ENCODE assay signal across 20 cellular contexts in genomic region chr1:197994907-197995407, GRCh38.
DNase-seq lines count a peak whose midpoint lies in the region; ATAC-seq, FAIRE-seq and TF ChIP-seq lines count a peak whose summit lies in the region.
"Had no signal": no experiment of that assay in that cellular context is flagged by ENCODE, and none has a peak within 500 bp of the region (broad histone marks: within the 10 kb centered on the region; RNA-seq: fewer than 3 reads in every experiment).

No MANE protein-coding gene starts in this region.

- TF ChIP-seq CTCF in choroid plexus epithelial cell (conservative IDR thresholded peaks at IDR 0.05; ENCODE audit: low read depth, low read length) (no peak), HepG2 (CRISPR knock-in tag; IDR thresholded peaks at IDR 0.05) (no peak), type B pancreatic cell (conservative IDR thresholded peaks at IDR 0.05) (no peak), esophagus muscularis mucosa (IDR thresholded peaks at IDR 0.05) (no peak)

- TF ChIP-seq EP300 in HepG2 (IDR thresholded peaks at IDR 0.05; ENCODE audit: low read depth in 2 of 2, low read length in 2 of 2) (peak in 1 of 2 experiments; percentile 78; a peak in 1 of 4 replicates), HepG2 (CRISPR knock-in tag; IDR thresholded peaks at IDR 0.05; ENCODE audit: borderline replicate concordance) (0 out of 2 replicates have a peak, but pooled peaks have one; percentile 24), esophagus muscularis mucosa (IDR thresholded peaks at IDR 0.05) (no peak)

- no peaks in the 10 kb centered on the region for H3K4me1 Mint-ChIP-seq in type B pancreatic cell (ENCODE audit: unreplicated experiment)
- H3K4me1 Mint-ChIP-seq: activated T-helper 17 cell treated with anti-CD3 and anti-CD28 coated beads, Interleukin-2, amount 50 U/mL, for 72 hours had no signal

- no peaks in the 10 kb centered on the region for H3K36me3 Mint-ChIP-seq in type B pancreatic cell
- H3K36me3 Mint-ChIP-seq: activated naive CD8-positive, alpha-beta T cell treated with anti-CD3 and anti-CD28 coated beads, Interleukin-2, amount 10 ng/mL, durations not matched to agents 7 days and 5 days had no signal

- no peak for TF ChIP-seq POLR2A in HepG2 (IDR thresholded peaks at IDR 0.05; ENCODE audit: insufficient read depth in 1 of 2, low read depth in 2 of 2, low read length in 2 of 2)
- no peak for TF ChIP-seq POLR2A in esophagus muscularis mucosa (IDR thresholded peaks at IDR 0.05; ENCODE audit: low read depth)

- in situ Hi-C loops in HepG2 (cut with HindIII; ENCODE audit: extremely low pct_ligation_motif_present, low pct_unique_long_range_greater_than_20kb): no loop called here

- POLR2A ChIA-PET in HepG2 (lab: Yijun Ruan, JAX): no interaction called here

- DNase-seq in NCI-H2171 treated with DMSO at 0.1 percent for 48 hours (lab: John Stamatoyannopoulos, UW) (peak; percentile 11), NCI-H2171 (lab: John Stamatoyannopoulos, UW) (no peak), choroid plexus epithelial cell (ENCODE audit: low read depth) (peak; percentile 1), HepG2 (ENCODE audit: low spot score) (peak; percentile 76), type B pancreatic cell (ENCODE audit: extremely low spot score, unreplicated experiment) (no peak), NCI-H2227 (lab: John Stamatoyannopoulos, UW; ENCODE audit: unreplicated experiment) (no peak), esophagus muscularis mucosa (ENCODE audit: extremely low spot score) (no peak), SKM-1 treated with dmso at 0.1 percent for 144 hours (lab: John Stamatoyannopoulos, UW; ENCODE audit: unreplicated experiment) (no peak)
- DNase-seq: 8988T; activated CD4-positive, CD25-positive, alpha-beta regulatory T cell; activated naive CD8-positive, alpha-beta T cell treated with anti-CD3 and anti-CD28 coated beads, Interleukin-2, amount 10 ng/mL, durations not matched to agents 7 days and 5 days; BE2C; cortex of kidney; Peyer's patch; stimulated activated CD4-positive, alpha-beta T cell treated with anti-CD3 and anti-CD28 coated beads, Interleukin-4, amount 100 ng/mL, for 1 hour; uterus had no signal

- no peaks in the 10 kb centered on the region for H3K79me2 ChIP-seq in HepG2 (ENCODE audit: insufficient read depth, low read length)

- peak overlapping the region; percentile 5 for H3K4me3 Mint-ChIP-seq in type B pancreatic cell
- H3K4me3 Mint-ChIP-seq: activated naive CD8-positive, alpha-beta T cell treated with anti-CD3 and anti-CD28 coated beads, Interleukin-2, amount 10 ng/mL, durations not matched to agents 7 days and 5 days; activated T-helper 17 cell treated with anti-CD3 and anti-CD28 coated beads, Interleukin-2, amount 50 U/mL, for 72 hours had no signal

- no TSS peak for BruUV-seq in HepG2 (replicated peaks; lab: Mats Ljungman, UMichigan)

- intact Hi-C loops in HepG2 (cut with micrococcal nuclease; ENCODE audit: unreplicated experiment) (loop anchor here (5.0 kb wide), 1 partner anchor 378 kb away; no protein-coding TSS in a partner anchor), esophagus muscularis mucosa (cut with DNase I) (no loop called here)

- CTCF ChIA-PET in HepG2 (lab: Yijun Ruan, JAX; ENCODE audit: low intra/inter-chr PET ratio, low total read pairs): no interaction called here

- H3K27ac ChIP-seq in HepG2 (ENCODE audit: extremely low read length, insufficient read depth, low read length): peak overlapping the region; percentile 31
- H3K27ac ChIP-seq in esophagus muscularis mucosa (replicated peaks in 1 of 4): no peak overlapping the region
- H3K27ac ChIP-seq: gastroesophageal sphincter, Peyer's patch, SK-N-MC, uterus had no signal

- H3K4me2 ChIP-seq in HepG2 (ENCODE audit: low read depth, low read length): peak overlapping the region; percentile 64

- H3K36me3 ChIP-seq in HepG2 (replicated peaks in 1 of 2; ENCODE audit: control insufficient read depth in 1 of 2, insufficient read depth in 2 of 2, low read length in 2 of 2) (no peaks in the 10 kb centered on the region), esophagus muscularis mucosa (no peaks in the 10 kb centered on the region)
- H3K36me3 ChIP-seq: BE2C, gastroesophageal sphincter, Peyer's patch, uterus had no signal

- no peak for FAIRE-seq in HepG2 (lab: Jason Lieb, UNC)
- FAIRE-seq: H54 had no signal

- no peak overlapping the region for H3K9ac ChIP-seq in HepG2 (ENCODE audit: insufficient read depth, low read depth, low read length)

- H3K9me3 ChIP-seq in HepG2 (ENCODE audit: low read length) (no peaks in the 10 kb centered on the region), esophagus muscularis mucosa (no peaks in the 10 kb centered on the region)
- H3K9me3 ChIP-seq: BE2C, gastroesophageal sphincter, Peyer's patch, uterus had no signal

- H3K27me3 Mint-ChIP-seq in type B pancreatic cell: no peaks in the 10 kb centered on the region

- H3K9me3 Mint-ChIP-seq in type B pancreatic cell: no peaks in the 10 kb centered on the region
- H3K9me3 Mint-ChIP-seq: activated naive CD8-positive, alpha-beta T cell treated with anti-CD3 and anti-CD28 coated beads, Interleukin-2, amount 10 ng/mL, durations not matched to agents 7 days and 5 days; activated T-helper 17 cell treated with anti-CD3 and anti-CD28 coated beads, Interleukin-2, amount 50 U/mL, for 72 hours had no signal

- 0% methylated on average over 7 of the region's 7 CpGs for WGBS in HepG2 (ENCODE audit: low lambda C conversion rate)
- 88% methylated on average over 7 of the region's 7 CpGs for WGBS in esophagus muscularis mucosa

- H3K4me3 ChIP-seq in choroid plexus epithelial cell (ENCODE audit: low read depth, low read length) (no peak overlapping the region), HepG2 (replicated peaks in 1 of 3; ENCODE audit: insufficient read depth in 1 of 3, low read depth in 2 of 3, low read length in 3 of 3) (peak overlapping the region; percentile 21 to 34 (median 31); a peak in 4 of 6 replicates), esophagus muscularis mucosa (no peak overlapping the region)
- H3K4me3 ChIP-seq: gastroesophageal sphincter, SK-N-MC, uterus had no signal

- no peak for TF ChIP-seq RAD21 in HepG2 (CRISPR knock-in tag; IDR thresholded peaks at IDR 0.05)

- no peak overlapping the region for H2AFZ ChIP-seq in HepG2 (ENCODE audit: low read length)

- peak overlapping the region; percentile 0 for H3K27ac Mint-ChIP-seq in type B pancreatic cell
- H3K27ac Mint-ChIP-seq: activated naive CD8-positive, alpha-beta T cell treated with anti-CD3 and anti-CD28 coated beads, Interleukin-2, amount 10 ng/mL, durations not matched to agents 7 days and 5 days; activated T-helper 17 cell treated with anti-CD3 and anti-CD28 coated beads, Interleukin-2, amount 50 U/mL, for 72 hours had no signal

- ATAC-seq in HepG2: peak; percentile 97
- ATAC-seq: activated T-helper 17 cell treated with anti-CD3 and anti-CD28 coated beads, Interleukin-2, amount 50 U/mL, for 72 hours; gastroesophageal sphincter had no signal

- H4K20me1 ChIP-seq in HepG2 (ENCODE audit: insufficient read depth, low read length): no peaks in the 10 kb centered on the region

- H3K4me1 ChIP-seq in HepG2 (ENCODE audit: insufficient read depth, low read length) (peaks cover 19% of the 10 kb centered on the region), esophagus muscularis mucosa (no peaks in the 10 kb centered on the region)
- H3K4me1 ChIP-seq: gastroesophageal sphincter, Peyer's patch, uterus had no signal

- no peaks in the 10 kb centered on the region for H3K27me3 ChIP-seq in HepG2 (ENCODE audit: control insufficient read depth in 1 of 2, insufficient read depth in 2 of 2, low read length in 2 of 2)
- H3K27me3 ChIP-seq in esophagus muscularis mucosa: no peaks in the 10 kb centered on the region
- H3K27me3 ChIP-seq: BE2C, gastroesophageal sphincter, Peyer's patch, uterus had no signal

TF ChIP-seq in HepG2, 621 proteins besides CTCF, POLR2A, EP300 and RAD21 (continues in another document):
- peak; percentile 32; the same call in 1 of the 2 replicates for TF ChIP-seq SIX1 (CRISPR knock-in tag; IDR thresholded peaks at IDR 0.05; ENCODE audit: borderline replicate concordance)
- no peak for TF ChIP-seq ZNF513 (CRISPR knock-in tag; conservative IDR thresholded peaks at IDR 0.05)
- TF ChIP-seq GTF2F1 (IDR thresholded peaks at IDR 0.05; ENCODE audit: low read length): no peak
- TF ChIP-seq FOXP1 (IDR thresholded peaks at IDR 0.05): no peak
- TF ChIP-seq FOXP1 (CRISPR knock-in tag; IDR thresholded peaks at IDR 0.05): 0 out of 2 replicates have a peak, but pooled peaks have one; percentile 23
- TF ChIP-seq FOXJ3 (CRISPR knock-in tag; IDR thresholded peaks at IDR 0.05; ENCODE audit: borderline replicate concordance): peak; percentile 39; the same call in 1 of the 2 replicates
- TF ChIP-seq TBL1XR1 (IDR thresholded peaks at IDR 0.05; ENCODE audit: borderline replicate concordance, low read length, partially characterized antibody): no peak
- peak; percentile 76; the same call in 1 of the 2 replicates for TF ChIP-seq ZKSCAN5 (CRISPR knock-in tag; IDR thresholded peaks at IDR 0.05)
- peak; percentile 46; the same call in 1 of the 2 replicates for TF ChIP-seq NCOA2 (CRISPR knock-in tag; IDR thresholded peaks at IDR 0.05)
- TF ChIP-seq CEBPB (IDR thresholded peaks at IDR 0.05; ENCODE audit: borderline replicate concordance, low read depth, low read length): peak; percentile 84
- no peak for TF ChIP-seq GABPB1 (CRISPR knock-in tag; IDR thresholded peaks at IDR 0.05)
- TF ChIP-seq ZNF576 (CRISPR knock-in tag; IDR thresholded peaks at IDR 0.05): no peak
- TF ChIP-seq THAP11 (CRISPR knock-in tag; IDR thresholded peaks at IDR 0.05): 0 out of 2 replicates have a peak, but pooled peaks have one; percentile 25
- 0 out of 2 replicates have a peak, but pooled peaks have one; percentile 22 for TF ChIP-seq TARDBP (CRISPR knock-in tag; IDR thresholded peaks at IDR 0.05)
- TF ChIP-seq ZC3H4 (CRISPR knock-in tag; IDR thresholded peaks at IDR 0.05; ENCODE audit: borderline replicate concordance): no peak

Comparison
In these comparisons a context has a peak if more than half of its experiments do, and no peak if none do; other contexts are left out.
1. DNase-seq: peak in NCI-H2171 treated with DMSO at 0.1 percent for 48 hours (single experiment), choroid plexus epithelial cell (single experiment) and HepG2 (single experiment); none in NCI-H2171 (single experiment), type B pancreatic cell (single experiment), NCI-H2227 (single experiment), esophagus muscularis mucosa (single experiment) and SKM-1 treated with dmso at 0.1 percent for 144 hours (single experiment).
2. H3K4me3 ChIP-seq: peak in HepG2 (3 of 3); none in choroid plexus epithelial cell (single experiment) and esophagus muscularis mucosa (0 of 4).